In the genomic region with DNA sequence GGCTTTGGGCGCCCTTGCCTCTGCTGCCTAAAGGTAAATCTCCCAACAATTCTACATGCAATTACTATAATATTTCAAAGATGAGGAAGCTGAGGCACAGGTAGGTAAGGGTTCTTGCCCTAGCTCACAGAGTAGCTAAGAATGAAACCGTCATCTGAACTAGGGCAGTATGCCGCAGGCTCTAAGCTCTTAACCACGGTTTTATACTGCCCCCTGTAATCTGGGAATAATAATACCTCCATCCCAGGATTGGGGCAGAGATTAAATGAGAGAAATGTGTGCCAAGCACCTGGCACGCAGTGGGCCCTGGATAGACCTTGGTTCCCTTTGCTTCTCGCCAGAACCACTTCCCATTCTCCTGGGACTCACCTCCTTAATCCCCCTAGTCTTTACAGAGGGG, we compare ENCODE assay signal across 9 cellular contexts. TPM values are rescaled to one million over a fixed set of nuclear protein-coding genes. Genes with fewer than 3 reads are reported as not detected.
DNase-seq lines count a peak whose midpoint lies in the region; ATAC-seq, FAIRE-seq and TF ChIP-seq lines count a peak whose summit lies in the region.
"Had no signal": no experiment of that assay in that cellular context is flagged by ENCODE, and none has a peak within 500 bp of the region (broad histone marks: within the 10 kb centered on the region; RNA-seq: fewer than 3 reads in every experiment).

No MANE protein-coding gene starts in this region.

- BruUV-seq in Panc1 (replicated peaks; lab: Mats Ljungman, UMichigan): no TSS peak

- no peak overlapping the region for H3K4me3 ChIP-seq in Panc1 (ENCODE audit: low read depth in 2 of 2, low read length in 2 of 2)
- no peak overlapping the region for H3K4me3 ChIP-seq in uterus
- H3K4me3 ChIP-seq in MM.1S (ENCODE audit: low read length): no peak overlapping the region

- H3F3A ChIP-seq in MM.1S (ENCODE audit: insufficient read depth, low read length): no peaks in the 10 kb centered on the region

- H3K9me3 Mint-ChIP-seq in stimulated activated naive CD8-positive, alpha-beta T cell treated with anti-CD3 and anti-CD28 coated beads, Interleukin-15, amount 100 ng/mL, for 72 hours: no peaks in the 10 kb centered on the region

- intact Hi-C loops in Panc1 (cut with micrococcal nuclease; ENCODE audit: unreplicated experiment) (loop anchor here (5.0 to 10.0 kb wide), 2 partner anchors 148 to 180 kb away; partner anchors contain the start of genes RNFT2 and SPRING1), uterus (cut with DNase I; ENCODE audit: low total_unique reads) (no loop called here)

- H2AFZ ChIP-seq in MM.1S (ENCODE audit: low read length): no peak overlapping the region

- no peaks in the 10 kb centered on the region for H4K20me1 ChIP-seq in MM.1S (ENCODE audit: insufficient read depth, low read length)

- FAIRE-seq in frontal cortex (lab: Jason Lieb, UNC): no peak
- FAIRE-seq: urothelium cell line had no signal

- H3K4me2 ChIP-seq in MM.1S (ENCODE audit: low read depth, low read length): no peak overlapping the region

- no peaks in the 10 kb centered on the region for H3K79me2 ChIP-seq in MM.1S (ENCODE audit: low read length)

- H3K36me3 ChIP-seq in Panc1 (ENCODE audit: control insufficient read depth, insufficient read depth, low read length) (no peaks in the 10 kb centered on the region), uterus (no peaks in the 10 kb centered on the region), MM.1S (replicated peaks; ENCODE audit: insufficient read depth, low read length) (no peaks in the 10 kb centered on the region)

- no peak overlapping the region for H3K9ac ChIP-seq in MM.1S (ENCODE audit: low read length)

- H3K4me1 Mint-ChIP-seq in stimulated activated naive CD8-positive, alpha-beta T cell treated with anti-CD3 and anti-CD28 coated beads, Interleukin-15, amount 100 ng/mL, for 72 hours: peaks cover 39% of the 10 kb centered on the region

- CTCF ChIA-PET in Panc1 (lab: Charles Lee): interaction anchor here (0.7 to 1.4 kb wide), 3 partner anchors 21 to 173 kb away, joined by 3 to 7 read pairs (median 3); no protein-coding TSS in a partner anchor

- no peak for DNase-seq in stimulated activated naive CD8-positive, alpha-beta T cell treated with anti-CD3 and anti-CD28 coated beads, Interleukin-15, amount 100 ng/mL, for 72 hours
- DNase-seq in stimulated activated naive CD8-positive, alpha-beta T cell treated with anti-CD3 and anti-CD28 coated beads, Interleukin-15, Interleukin-2, amounts not matched to agents 100 U/mL and 50 U/mL, for 24 hours: no peak
- DNase-seq in Panc1 (ENCODE audit: low read depth, low spot score) (no peak), frontal cortex (ENCODE audit: low spot score in 2 of 2) (peak; percentile 52 to 61), uterus (no peak), cerebellum (ENCODE audit: low spot score) (no peak), MM.1S (no peak)

- in situ Hi-C loops in Panc1 (cut with HindIII; ENCODE audit: low pct_unique_long_range_greater_than_20kb, low sequenced_read_pairs): no loop called here

- no peak for TF ChIP-seq POLR2A in uterus (IDR thresholded peaks at IDR 0.05)

- ATAC-seq in stimulated activated naive CD8-positive, alpha-beta T cell treated with anti-CD3 and anti-CD28 coated beads, Interleukin-15, amount 100 ng/mL, for 72 hours: peak; percentile 31
- no peak for ATAC-seq in stimulated activated naive CD8-positive, alpha-beta T cell treated with anti-CD3 and anti-CD28 coated beads, Interleukin-15, Interleukin-2, amounts not matched to agents 100 U/mL and 50 U/mL, for 24 hours
- ATAC-seq in Panc1 (peak; percentile 66), HG03442 (IDR thresholded peaks at IDR 0.05; ENCODE audit: unreplicated experiment) (no peak)

- H3K4me3 Mint-ChIP-seq in stimulated activated naive CD8-positive, alpha-beta T cell treated with anti-CD3 and anti-CD28 coated beads, Interleukin-15, amount 100 ng/mL, for 72 hours: no peak overlapping the region

- peaks cover 26% of the 10 kb centered on the region for H3K27me3 ChIP-seq in Panc1 (ENCODE audit: control insufficient read depth, insufficient read depth, low read length)
- peaks cover 11 to 23% of the 10 kb centered on the region in 2 donors for H3K27me3 ChIP-seq in uterus
- H3K27me3 ChIP-seq in MM.1S (replicated peaks; ENCODE audit: insufficient read depth, low read length): peaks cover 11% of the 10 kb centered on the region

- H3K9me3 ChIP-seq in Panc1 (ENCODE audit: control insufficient read depth, insufficient read depth, low read depth, low read length) (no peaks in the 10 kb centered on the region), uterus (no peaks in the 10 kb centered on the region), MM.1S (replicated peaks; ENCODE audit: insufficient read depth, low read length) (no peaks in the 10 kb centered on the region)

- no peak overlapping the region for H3K27ac Mint-ChIP-seq in stimulated activated naive CD8-positive, alpha-beta T cell treated with anti-CD3 and anti-CD28 coated beads, Interleukin-15, amount 100 ng/mL, for 72 hours

- peaks cover 18% of the 10 kb centered on the region for H3K4me1 ChIP-seq in Panc1 (ENCODE audit: control insufficient read depth, insufficient read depth, low read length)
- peaks cover 0 to 26% of the 10 kb centered on the region in 2 donors for H3K4me1 ChIP-seq in uterus
- no peaks in the 10 kb centered on the region for H3K4me1 ChIP-seq in MM.1S (ENCODE audit: low read length)

- H3K27ac ChIP-seq in Panc1 (ENCODE audit: low read length) (no peak overlapping the region), uterus (no peak overlapping the region), MM.1S (ENCODE audit: low read length) (no peak overlapping the region)

- POLR2A ChIA-PET in Panc1 (lab: Charles Lee): no interaction called here

- TF ChIP-seq CTCF in Panc1 (IDR thresholded peaks at IDR 0.05): peak; percentile 67
- TF ChIP-seq CTCF in uterus (IDR thresholded peaks at IDR 0.05): peak in 3 of 4 experiments; percentile 9 to 26 (median 12)
- no peak for TF ChIP-seq CTCF in MM.1S (IDR thresholded peaks at IDR 0.05; ENCODE audit: low read length)

- H3K9me2 ChIP-seq in MM.1S (replicated peaks; ENCODE audit: insufficient read depth, low read length): no peaks in the 10 kb centered on the region

- peaks cover 85% of the 10 kb centered on the region for H3K27me3 Mint-ChIP-seq in stimulated activated naive CD8-positive, alpha-beta T cell treated with anti-CD3 and anti-CD28 coated beads, Interleukin-15, amount 100 ng/mL, for 72 hours

RNA-seq across cellular contexts. Expression of gene HRK, which starts 1.5 kb away (rescaled TPM):
- total RNA-seq in Panc1 (2021; ENCODE audit: unreplicated experiment) (0.44 TPM), frontal cortex (0.41 TPM), uterus (1 to 10 TPM in 1 of 4 donors, under 1 TPM in 1, not detected in 2; 0.55 to 1.5 TPM), cerebellum (2.0 TPM)
- 0.50 TPM for polyA plus RNA-seq in Panc1 (2012; ENCODE audit: insufficient read length)

RNA-seq across cellular contexts. Expression of gene FBXW8, which starts 28.0 kb away (rescaled TPM):
- total RNA-seq in Panc1 (2021; ENCODE audit: unreplicated experiment) (18.0 TPM), frontal cortex (7.7 TPM), uterus (10 to 100 TPM in 2 of 4 donors, 1 to 10 TPM in 2; 5.9 to 28.0 (median 15.3) TPM), cerebellum (16.8 TPM)
- 17.0 TPM for polyA plus RNA-seq in Panc1 (2012; ENCODE audit: insufficient read length)

Comparison
In these comparisons a context has a peak if more than half of its experiments do, and no peak if none do; other contexts are left out.
1. ATAC-seq: peak in stimulated activated naive CD8-positive, alpha-beta T cell treated with anti-CD3 and anti-CD28 coated beads, Interleukin-15, amount 100 ng/mL, for 72 hours (single experiment) and Panc1 (single experiment); none in stimulated activated naive CD8-positive, alpha-beta T cell treated with anti-CD3 and anti-CD28 coated beads, Interleukin-15, Interleukin-2, amounts not matched to agents 100 U/mL and 50 U/mL, for 24 hours (single experiment) and HG03442 (single experiment).
2. DNase-seq: peak in frontal cortex (2 of 2); none in stimulated activated naive CD8-positive, alpha-beta T cell treated with anti-CD3 and anti-CD28 coated beads, Interleukin-15, amount 100 ng/mL, for 72 hours (0 of 2), stimulated activated naive CD8-positive, alpha-beta T cell treated with anti-CD3 and anti-CD28 coated beads, Interleukin-15, Interleukin-2, amounts not matched to agents 100 U/mL and 50 U/mL, for 24 hours (single experiment), Panc1 (single experiment), uterus (0 of 2), cerebellum (single experiment) and MM.1S (single experiment).